8 cellular contexts compared by ENCODE assay signal in the genomic region with DNA sequence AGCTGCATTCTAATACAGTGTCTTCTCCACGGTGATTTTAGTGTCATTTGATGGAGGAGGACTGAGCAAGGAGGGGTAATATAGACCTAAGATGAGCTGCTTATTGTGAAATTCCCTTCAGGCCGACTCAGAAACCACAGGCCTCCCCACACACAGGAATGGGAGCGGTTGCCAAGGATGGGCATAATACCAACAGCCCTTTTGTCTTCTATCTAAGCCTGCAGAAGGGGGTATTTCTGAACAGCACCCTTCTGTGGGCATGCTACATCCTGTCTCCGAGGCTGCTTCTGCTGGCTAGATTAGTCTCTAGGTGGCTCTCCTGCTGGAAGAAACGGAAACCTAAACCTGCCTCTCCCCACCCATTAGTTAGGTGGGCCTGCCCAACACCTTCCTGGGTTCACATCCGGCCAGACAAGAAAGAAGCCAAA.
A peak's percentile ranks its signal among the peaks of the same experiment; 100 is the strongest.
DNase-seq lines count a peak whose midpoint lies in the region; ATAC-seq and TF ChIP-seq lines count a peak whose summit lies in the region.

No MANE protein-coding gene starts in this region.

- peak overlapping the region; percentile 67 for H3K4me2 ChIP-seq in BLaER1

- peak overlapping the region; percentile 51 for H3K4me3 Mint-ChIP-seq in activated naive CD8-positive, alpha-beta T cell treated with anti-CD3 and anti-CD28 coated beads for 36 hours
- no peak overlapping the region for H3K4me3 Mint-ChIP-seq in mesothelial cell of epicardium

- peaks cover 36% of the 10 kb centered on the region for H3K4me1 Mint-ChIP-seq in activated naive CD8-positive, alpha-beta T cell treated with anti-CD3 and anti-CD28 coated beads for 36 hours
- H3K4me1 Mint-ChIP-seq in mesothelial cell of epicardium, result peaks cover 45% of the 10 kb centered on the region

- H3K4me1 ChIP-seq in BLaER1, result peaks cover 59% of the 10 kb centered on the region

- H3K4me3 ChIP-seq in BLaER1, result no peak overlapping the region

- H3K36me3 ChIP-seq in BLaER1, result peaks cover 82% of the 10 kb centered on the region

- TF ChIP-seq CTCF in LNCAP (IDR thresholded peaks at IDR 0.05), result peak; percentile 26; the same call in 1 of the 2 replicates
- peak; percentile 48 for TF ChIP-seq CTCF in mesothelial cell of epicardium (IDR thresholded peaks at IDR 0.05; ENCODE audit: unreplicated experiment)

- DNase-seq in activated naive CD8-positive, alpha-beta T cell treated with anti-CD3 and anti-CD28 coated beads for 36 hours, result peak; percentile 41
- DNase-seq in mesothelial cell of epicardium (ENCODE audit: low spot score in 2 of 2, unreplicated experiment in 2 of 2) (no peak), LoVo (ENCODE audit: low spot score) (no peak)
- DNase-seq in activated CD4-positive, alpha-beta T cell treated with anti-CD3 and anti-CD28 coated beads for 48 hours, result no peak

- H4K20me1 ChIP-seq in BLaER1, result peaks cover 2% of the 10 kb centered on the region; the same call in 1 of the 2 replicates

- no peaks in the 10 kb centered on the region for H3K9me3 ChIP-seq in BLaER1

- peaks cover 2% of the 10 kb centered on the region for H3K36me3 Mint-ChIP-seq in activated naive CD8-positive, alpha-beta T cell treated with anti-CD3 and anti-CD28 coated beads for 36 hours
- peaks cover 12% of the 10 kb centered on the region for H3K36me3 Mint-ChIP-seq in mesothelial cell of epicardium

- H3K9ac ChIP-seq in BLaER1, result 0 out of 2 replicates have a peak overlapping the region, but pooled peaks have one; percentile 55

- H3K9me3 Mint-ChIP-seq in activated naive CD8-positive, alpha-beta T cell treated with anti-CD3 and anti-CD28 coated beads for 36 hours, result no peaks in the 10 kb centered on the region
- H3K9me3 Mint-ChIP-seq in mesothelial cell of epicardium, result no peaks in the 10 kb centered on the region

- no peaks in the 10 kb centered on the region for H3K27me3 ChIP-seq in BLaER1

- no peaks in the 10 kb centered on the region for H3K27me3 Mint-ChIP-seq in activated naive CD8-positive, alpha-beta T cell treated with anti-CD3 and anti-CD28 coated beads for 36 hours
- H3K27me3 Mint-ChIP-seq in mesothelial cell of epicardium (ENCODE audit: low read depth), result no peaks in the 10 kb centered on the region

- no peak for ATAC-seq in GM18870 (IDR thresholded peaks at IDR 0.05; ENCODE audit: unreplicated experiment)
- no peak for ATAC-seq in GM18511 (IDR thresholded peaks at IDR 0.05; ENCODE audit: unreplicated experiment)

- H3K27ac Mint-ChIP-seq in activated naive CD8-positive, alpha-beta T cell treated with anti-CD3 and anti-CD28 coated beads for 36 hours, result peak overlapping the region; percentile 86
- no peak overlapping the region for H3K27ac Mint-ChIP-seq in mesothelial cell of epicardium

- H3K27ac ChIP-seq in BLaER1, result peak overlapping the region; percentile 57
